Comparison of ENCODE assay signal across 22 cellular contexts in the genomic region with DNA sequence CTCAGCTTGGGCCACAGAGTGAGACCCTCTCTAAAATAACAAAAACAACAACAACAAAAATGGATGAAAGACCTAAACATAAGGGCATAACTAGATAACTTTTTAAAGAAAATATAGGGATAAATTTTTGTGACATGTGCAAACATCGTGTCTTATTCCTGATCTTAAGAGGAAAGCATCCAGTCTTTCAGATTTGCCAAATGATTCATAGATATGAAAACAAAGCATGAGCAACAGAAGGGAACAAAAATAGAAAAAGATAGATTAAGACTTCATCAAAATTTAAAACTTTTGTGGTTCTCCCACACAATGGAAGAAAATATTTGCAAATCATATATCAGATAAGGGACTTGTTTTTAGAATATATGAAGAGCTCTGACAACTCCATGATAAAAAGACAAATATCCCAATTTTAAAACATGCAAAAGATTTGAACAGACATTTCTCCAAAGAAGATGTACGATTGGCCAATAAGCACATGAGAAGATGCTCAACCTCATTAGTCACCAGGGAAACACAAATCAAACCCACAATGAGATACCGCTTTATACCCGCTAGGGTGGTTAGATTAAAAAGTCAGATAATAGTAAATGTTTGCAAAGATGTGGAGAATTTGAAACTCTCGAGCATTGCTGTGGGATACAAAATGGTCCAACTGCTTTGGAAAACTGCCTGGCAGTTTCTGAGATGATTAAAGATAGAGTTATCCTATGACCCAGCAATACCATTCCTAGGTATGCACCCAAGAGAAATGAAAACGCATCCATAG. TPM values are rescaled to one million over a fixed set of nuclear protein-coding genes. Genes with fewer than 3 reads are reported as not detected.
DNase-seq lines count a peak whose midpoint lies in the region; ATAC-seq and TF ChIP-seq lines count a peak whose summit lies in the region.
"Had no signal": no experiment of that assay in that cellular context is flagged by ENCODE, and none has a peak within 500 bp of the region (broad histone marks: within the 10 kb centered on the region; RNA-seq: fewer than 3 reads in every experiment).

No MANE protein-coding gene starts in this region.

- H3K27me3 ChIP-seq in naive thymus-derived CD4-positive, alpha-beta T cell (ENCODE audit: control insufficient read depth in 2 of 2, insufficient read depth in 2 of 2, low read length in 2 of 2), result no peaks in the 10 kb centered on the region
- H3K27me3 ChIP-seq: esophagus muscularis mucosa had no signal

- no peaks in the 10 kb centered on the region for H3K4me1 Mint-ChIP-seq in naive thymus-derived CD4-positive, alpha-beta T cell
- no peaks in the 10 kb centered on the region for H3K4me1 Mint-ChIP-seq in activated CD8-positive, alpha-beta T cell treated with anti-CD3 and anti-CD28 coated beads for 36 hours (ENCODE audit: low read depth)
- H3K4me1 Mint-ChIP-seq: activated CD4-positive, alpha-beta T cell treated with anti-CD3 and anti-CD28 coated beads, Interleukin-2, amount 10 ng/mL, durations not matched to agents 24 days and 14 days; endodermal cell had no signal

- H3K9me3 Mint-ChIP-seq in naive thymus-derived CD4-positive, alpha-beta T cell, result peaks cover 0 to 15% (median 5%) of the 10 kb centered on the region in 11 donors
- H3K9me3 Mint-ChIP-seq in activated CD8-positive, alpha-beta T cell treated with anti-CD3 and anti-CD28 coated beads for 36 hours, result peaks cover 3% of the 10 kb centered on the region
- H3K9me3 Mint-ChIP-seq: activated CD4-positive, alpha-beta T cell treated with anti-CD3 and anti-CD28 coated beads, Interleukin-2, amount 10 ng/mL, durations not matched to agents 24 days and 14 days had no signal

- H3K9me3 ChIP-seq in naive thymus-derived CD4-positive, alpha-beta T cell (ENCODE audit: control insufficient read depth in 2 of 3, low read length in 3 of 3), result peaks cover 0 to 3% (median 0%) of the 10 kb centered on the region in 3 experiments
- H3K9me3 ChIP-seq: Caco-2, HAP-1 had no signal

- ATAC-seq in naive thymus-derived CD4-positive, alpha-beta T cell, result peak; percentile 57
- ATAC-seq in HG03039 (IDR thresholded peaks at IDR 0.05; ENCODE audit: unreplicated experiment), result no peak
- ATAC-seq in GM21360 (IDR thresholded peaks at IDR 0.05; ENCODE audit: unreplicated experiment), result no peak
- ATAC-seq in activated CD8-positive, alpha-beta T cell treated with anti-CD3 and anti-CD28 coated beads for 36 hours, result no peak

- H3K36me3 ChIP-seq in naive thymus-derived CD4-positive, alpha-beta T cell (ENCODE audit: control insufficient read depth in 2 of 3, insufficient read depth in 3 of 3, low read length in 3 of 3), result no peaks in the 10 kb centered on the region
- H3K36me3 ChIP-seq: esophagus muscularis mucosa, HAP-1 had no signal

- no peak overlapping the region for H3K27ac Mint-ChIP-seq in naive thymus-derived CD4-positive, alpha-beta T cell
- H3K27ac Mint-ChIP-seq in activated CD8-positive, alpha-beta T cell treated with anti-CD3 and anti-CD28 coated beads for 36 hours, result no peak overlapping the region
- H3K27ac Mint-ChIP-seq: activated CD4-positive, alpha-beta T cell treated with anti-CD3 and anti-CD28 coated beads, Interleukin-2, amount 10 ng/mL, durations not matched to agents 24 days and 14 days; activated naive CD8-positive, alpha-beta T cell; endodermal cell had no signal

- H3K4me3 Mint-ChIP-seq in naive thymus-derived CD4-positive, alpha-beta T cell, result no peak overlapping the region
- H3K4me3 Mint-ChIP-seq in activated CD8-positive, alpha-beta T cell treated with anti-CD3 and anti-CD28 coated beads for 36 hours, result no peak overlapping the region
- H3K4me3 Mint-ChIP-seq: activated CD4-positive, alpha-beta T cell treated with anti-CD3 and anti-CD28 coated beads, Interleukin-2, amount 10 ng/mL, durations not matched to agents 24 days and 14 days; activated naive CD8-positive, alpha-beta T cell; endodermal cell had no signal

- no peak overlapping the region for H3K4me3 ChIP-seq in choroid plexus epithelial cell (ENCODE audit: low read depth, low read length)
- no peak overlapping the region for H3K4me3 ChIP-seq in naive thymus-derived CD4-positive, alpha-beta T cell (ENCODE audit: low read length)
- H3K4me3 ChIP-seq: esophagus muscularis mucosa, HAP-1, skin epidermis had no signal

- no peaks in the 10 kb centered on the region for H3K4me1 ChIP-seq in naive thymus-derived CD4-positive, alpha-beta T cell (ENCODE audit: control insufficient read depth in 2 of 2, insufficient read depth in 2 of 2, low read length in 2 of 2)
- H3K4me1 ChIP-seq: Caco-2, esophagus muscularis mucosa, HAP-1 had no signal

- POLR2A ChIA-PET in naive thymus-derived CD4-positive, alpha-beta T cell (lab: Charles Lee), result no interaction called here
- POLR2A ChIA-PET in HEK293T (lab: Yijun Ruan, JAX), result no interaction called here
- POLR2A ChIA-PET in activated CD8-positive, alpha-beta T cell treated with anti-CD3 and anti-CD28 coated beads for 36 hours (lab: Charles Lee), result no interaction called here

- CTCF ChIA-PET in naive thymus-derived CD4-positive, alpha-beta T cell (lab: Charles Lee), result no interaction called here
- CTCF ChIA-PET in HEK293T (lab: Yijun Ruan, JAX), result no interaction called here
- CTCF ChIA-PET in activated CD8-positive, alpha-beta T cell treated with anti-CD3 and anti-CD28 coated beads for 36 hours (lab: Charles Lee), result interaction anchor here (1.3 kb wide), 1 partner anchor 75 kb away, joined by 3 read pairs; no protein-coding TSS in a partner anchor

- H3K36me3 Mint-ChIP-seq in naive thymus-derived CD4-positive, alpha-beta T cell, result peaks cover 0 to 4% (median 0%) of the 10 kb centered on the region in 5 donors
- no peaks in the 10 kb centered on the region for H3K36me3 Mint-ChIP-seq in activated CD8-positive, alpha-beta T cell treated with anti-CD3 and anti-CD28 coated beads for 36 hours (ENCODE audit: low read depth)

- H3K27ac ChIP-seq in naive thymus-derived CD4-positive, alpha-beta T cell (ENCODE audit: low read depth, low read length), result no peak overlapping the region
- H3K27ac ChIP-seq: esophagus muscularis mucosa, skin epidermis had no signal

- peak; percentile 16 for TF ChIP-seq CTCF in choroid plexus epithelial cell (conservative IDR thresholded peaks at IDR 0.05; ENCODE audit: low read depth, low read length)
- no peak for TF ChIP-seq CTCF in activated CD8-positive, alpha-beta T cell treated with anti-CD3 and anti-CD28 coated beads for 36 hours (IDR thresholded peaks at IDR 0.05)

- peaks cover 0 to 76% (median 0%) of the 10 kb centered on the region in 5 donors for H3K27me3 Mint-ChIP-seq in naive thymus-derived CD4-positive, alpha-beta T cell
- peaks cover 1% of the 10 kb centered on the region for H3K27me3 Mint-ChIP-seq in activated CD8-positive, alpha-beta T cell treated with anti-CD3 and anti-CD28 coated beads for 36 hours
- H3K27me3 Mint-ChIP-seq: activated naive CD8-positive, alpha-beta T cell had no signal

- DNase-seq in EH (ENCODE audit: low read depth) (peak; percentile 93), RPMI7951 (ENCODE audit: low read depth) (peak; percentile 26), choroid plexus epithelial cell (ENCODE audit: low read depth) (peak; percentile 67), HEK293T (ENCODE audit: extremely low spot score) (no peak)
- no peak for DNase-seq in naive thymus-derived CD4-positive, alpha-beta T cell
- DNase-seq in activated CD8-positive, alpha-beta T cell treated with anti-CD3 and anti-CD28 coated beads for 36 hours, result no peak
- DNase-seq: activated CD4-positive, alpha-beta T cell treated with anti-CD3 and anti-CD28 coated beads, Interleukin-2, amount 10 ng/mL, durations not matched to agents 24 days and 14 days; C1 segment of cervical spinal cord; Caco-2; DMS79 treated with DMSO at 0.1 percent for 48 hours; endodermal cell; NCI-H1092 treated with DMSO at 0.1 percent for 48 hours; NCI-H187 treated with DMSO at 0.1 percent for 48 hours; NCI-H2227 treated with DMSO at 0.1 percent for 48 hours; RPMI8226; substantia nigra had no signal

- intact Hi-C loops in naive thymus-derived CD4-positive, alpha-beta T cell (cut with micrococcal nuclease), result no loop called here
- intact Hi-C loops in activated CD8-positive, alpha-beta T cell treated with anti-CD3 and anti-CD28 coated beads for 36 hours (cut with micrococcal nuclease), result no loop called here

TF ChIP-seq in HEK293T, 16 proteins besides CTCF, POLR2A, EP300 and RAD21:
- TF ChIP-seq, protein P1, sequence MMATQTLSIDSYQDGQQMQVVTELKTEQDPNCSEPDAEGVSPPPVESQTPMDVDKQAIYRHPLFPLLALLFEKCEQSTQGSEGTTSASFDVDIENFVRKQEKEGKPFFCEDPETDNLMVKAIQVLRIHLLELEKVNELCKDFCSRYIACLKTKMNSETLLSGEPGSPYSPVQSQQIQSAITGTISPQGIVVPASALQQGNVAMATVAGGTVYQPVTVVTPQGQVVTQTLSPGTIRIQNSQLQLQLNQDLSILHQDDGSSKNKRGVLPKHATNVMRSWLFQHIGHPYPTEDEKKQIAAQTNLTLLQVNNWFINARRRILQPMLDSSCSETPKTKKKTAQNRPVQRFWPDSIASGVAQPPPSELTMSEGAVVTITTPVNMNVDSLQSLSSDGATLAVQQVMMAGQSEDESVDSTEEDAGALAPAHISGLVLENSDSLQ (IDR thresholded peaks at IDR 0.05), result no peak
- TF ChIP-seq SP1 (IDR thresholded peaks at IDR 0.05), result no peak
- no peak for TF ChIP-seq FOXA1 (IDR thresholded peaks at IDR 0.05)

RNA-seq across cellular contexts. Expression of a gene that starts 20.3 kb away (rescaled TPM):
- total RNA-seq in RPMI7951 (2014; rRNA removed; shearing (Covaris generic)), result 19.1 and 23.0 TPM in 2 replicates
- total RNA-seq in naive thymus-derived CD4-positive, alpha-beta T cell, result 100 to 1,000 TPM in 1 of 5 experiments, 10 to 100 TPM in 4; 20.6 to 192 (median 73.3) TPM
- 10 to 100 TPM in 1 of 2 donors, 1 to 10 TPM in 1; 8.7 to 12.9 TPM for polyA plus RNA-seq in naive thymus-derived CD4-positive, alpha-beta T cell
- 10 to 100 TPM; 81.5 to 88.6 TPM for total RNA-seq in activated CD8-positive, alpha-beta T cell treated with anti-CD3 and anti-CD28 coated beads for 36 hours

Comparison
In these comparisons a context has a peak if more than half of its experiments do, and no peak if none do; other contexts are left out.
1. DNase-seq: peak in EH (single experiment), RPMI7951 (single experiment) and choroid plexus epithelial cell (single experiment); none in naive thymus-derived CD4-positive, alpha-beta T cell (0 of 9), HEK293T (single experiment) and activated CD8-positive, alpha-beta T cell treated with anti-CD3 and anti-CD28 coated beads for 36 hours (single experiment).